Comparison of ENCODE assay signal across 20 cellular contexts in the genomic region with DNA sequence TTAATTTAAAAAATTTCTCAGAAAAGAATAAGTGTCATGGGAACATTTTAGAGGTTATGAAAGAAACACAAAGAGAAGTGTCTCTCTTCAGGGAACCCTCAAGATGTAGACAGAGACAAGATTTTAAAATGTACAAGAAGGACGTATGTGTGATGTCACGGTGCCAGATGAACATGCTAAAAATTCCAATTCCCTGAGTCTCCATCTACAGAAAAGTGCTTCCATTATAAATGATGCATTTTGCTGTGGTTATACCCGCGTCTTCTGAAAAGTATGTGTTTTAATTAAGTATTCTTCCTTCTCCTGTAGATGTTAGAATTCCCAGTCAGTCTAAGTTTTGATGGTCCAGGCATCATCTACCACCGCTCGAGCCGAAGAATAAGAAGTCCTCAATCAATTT.
DNase-seq lines count a peak whose midpoint lies in the region; ATAC-seq and TF ChIP-seq lines count a peak whose summit lies in the region.
"Had no signal": no experiment of that assay in that cellular context is flagged by ENCODE, and none has a peak within 500 bp of the region (broad histone marks: within the 10 kb centered on the region; RNA-seq: fewer than 3 reads in every experiment).

No MANE protein-coding gene starts in this region.

- H3K9me2 ChIP-seq in GM23248 (ENCODE audit: insufficient read depth) = no peaks in the 10 kb centered on the region
- H3K9me2 ChIP-seq in GM23338 (ENCODE audit: insufficient read depth) = no peaks in the 10 kb centered on the region

- H3K36me3 ChIP-seq in GM23248 (ENCODE audit: low read depth) (no peaks in the 10 kb centered on the region), adipocyte (ENCODE audit: control insufficient read depth, insufficient read depth, low read length, severe bottlenecking) (no peaks in the 10 kb centered on the region), transverse colon (no peaks in the 10 kb centered on the region), GM23338 (ENCODE audit: insufficient read depth) (no peaks in the 10 kb centered on the region)
- H3K36me3 ChIP-seq: ascending aorta had no signal

- H3K9ac ChIP-seq in GM23248 (peak overlapping the region; percentile 40; the same call in 1 of the 2 replicates), adipocyte (ENCODE audit: low read length) (no peak overlapping the region)

- H3K4me1 Mint-ChIP-seq in GM23338 = peaks cover 12% of the 10 kb centered on the region

- H3K79me2 ChIP-seq in GM23248 (ENCODE audit: insufficient read depth) (no peaks in the 10 kb centered on the region), GM23338 (replicated peaks; ENCODE audit: insufficient read depth) (no peaks in the 10 kb centered on the region)

- no peaks in the 10 kb centered on the region for H3K36me3 Mint-ChIP-seq in GM23338 (ENCODE audit: low read depth)

- ATAC-seq in GM23338 (no peak), GM18505 (IDR thresholded peaks at IDR 0.05; ENCODE audit: unreplicated experiment) (no peak), GM19351 (IDR thresholded peaks at IDR 0.05; ENCODE audit: unreplicated experiment) (no peak)
- ATAC-seq: stimulated activated naive CD8-positive, alpha-beta T cell treated with anti-CD3 and anti-CD28 coated beads, Interleukin-15, amount 100 ng/mL, for 72 hours had no signal

- H3K9me3 ChIP-seq in GM23248 (ENCODE audit: low read depth) = no peaks in the 10 kb centered on the region
- no peaks in the 10 kb centered on the region for H3K9me3 ChIP-seq in adipocyte (ENCODE audit: control insufficient read depth, low read length)
- no peaks in the 10 kb centered on the region for H3K9me3 ChIP-seq in transverse colon
- H3K9me3 ChIP-seq: ascending aorta, psoas muscle had no signal

- H3K27ac ChIP-seq in GM23248 = no peak overlapping the region
- H3K27ac ChIP-seq in transverse colon = peak overlapping the region; percentile 33 to 68 (median 52)
- H3K27ac ChIP-seq in GM23338 (ENCODE audit: low read depth) = no peak overlapping the region
- H3K27ac ChIP-seq: ascending aorta, C4-2B, psoas muscle had no signal

- intact Hi-C loops in transverse colon (cut with DNase I; ENCODE audit: low total_unique reads) = no loop called here

- H3K27me3 ChIP-seq in GM23248 (replicated peaks; ENCODE audit: insufficient read depth) (peaks cover 10% of the 10 kb centered on the region), adipocyte (replicated peaks; ENCODE audit: control insufficient read depth, insufficient read depth, low read length) (peaks cover 65% of the 10 kb centered on the region), transverse colon (no peaks in the 10 kb centered on the region), GM23338 (ENCODE audit: insufficient read depth) (no peaks in the 10 kb centered on the region)
- H3K27me3 ChIP-seq: ascending aorta had no signal

- H3K27ac Mint-ChIP-seq in GM23338 = no peak overlapping the region
- H3K27ac Mint-ChIP-seq: stimulated activated naive CD8-positive, alpha-beta T cell treated with anti-CD3 and anti-CD28 coated beads, Interleukin-15, amount 100 ng/mL, for 72 hours had no signal

- TF ChIP-seq EP300 in transverse colon (IDR thresholded peaks at IDR 0.05; ENCODE audit: low read depth) = no peak

- 0 out of 2 replicates have a peak overlapping the region, but pooled peaks have one; percentile 7 for H2AFZ ChIP-seq in GM23248
- H2AFZ ChIP-seq in GM23338 = no peak overlapping the region

- peaks cover 8% of the 10 kb centered on the region for H3K4me1 ChIP-seq in GM23248 (ENCODE audit: insufficient read depth)
- H3K4me1 ChIP-seq in adipocyte (ENCODE audit: control insufficient read depth, insufficient read depth, low read length) = peaks cover 9% of the 10 kb centered on the region
- peaks cover 0 to 9% (median 4%) of the 10 kb centered on the region in 4 donors for H3K4me1 ChIP-seq in transverse colon
- H3K4me1 ChIP-seq in GM23338 (ENCODE audit: insufficient read depth) = peaks cover 14% of the 10 kb centered on the region; the same call in 1 of the 2 replicates
- H3K4me1 ChIP-seq: psoas muscle had no signal

- WGBS in GM23248 (ENCODE audit: low coverage in 1 of 2, low lambda C conversion rate in 2 of 2, missing lambda C conversion rate in 2 of 2), 2 experiments = 10 to 13% methylated on average over 7 of the region's 7 CpGs
- 66 to 67% methylated on average over 7 of the region's 7 CpGs for WGBS in transverse colon (ENCODE audit: low coverage in 1 of 2), 2 donors

- no peaks in the 10 kb centered on the region for H4K20me1 ChIP-seq in GM23248 (ENCODE audit: insufficient read depth)
- no peaks in the 10 kb centered on the region for H4K20me1 ChIP-seq in GM23338 (replicated peaks; ENCODE audit: insufficient read depth)

- H3K9me3 Mint-ChIP-seq in GM23338 = no peaks in the 10 kb centered on the region; the same call in 2 of the 3 replicates
- H3K9me3 Mint-ChIP-seq: stimulated activated naive CD8-positive, alpha-beta T cell treated with anti-CD3 and anti-CD28 coated beads, Interleukin-15, amount 100 ng/mL, for 72 hours had no signal

- peaks cover 10% of the 10 kb centered on the region for H3K27me3 Mint-ChIP-seq in GM23338 (ENCODE audit: insufficient read depth, low read depth, poor library complexity)

- no peak overlapping the region for H3K4me3 Mint-ChIP-seq in GM23338
- H3K4me3 Mint-ChIP-seq: stimulated activated naive CD8-positive, alpha-beta T cell treated with anti-CD3 and anti-CD28 coated beads, Interleukin-15, amount 100 ng/mL, for 72 hours had no signal

- H3F3A ChIP-seq in GM23248 (ENCODE audit: insufficient read depth) (no peaks in the 10 kb centered on the region), GM23338 (replicated peaks; ENCODE audit: low read depth) (no peaks in the 10 kb centered on the region)

- in situ Hi-C loops in GM23248 (cut with MboI) = no loop called here
- in situ Hi-C loops in transverse colon (cut with MboI; ENCODE audit: low pct_ligation_motif_present in 1 of 4, low pct_unique_long_range_greater_than_20kb in 1 of 4, low sequenced_read_pairs in 3 of 4) = no loop called here

- H3K4me3 ChIP-seq in GM23248 (peak overlapping the region; percentile 14), adipocyte (ENCODE audit: low read length) (peak overlapping the region; percentile 32), transverse colon (no peak overlapping the region), GM23338 (no peak overlapping the region)
- H3K4me3 ChIP-seq: ascending aorta, psoas muscle had no signal

- TF ChIP-seq POLR2A in transverse colon (IDR thresholded peaks at IDR 0.05) = no peak
- no peak for TF ChIP-seq POLR2A in GM18505 (IDR thresholded peaks at IDR 0.05; ENCODE audit: borderline replicate concordance, extremely low read depth, insufficient read depth, insufficient read length)

- H3K4me2 ChIP-seq in GM23248 (ENCODE audit: unreplicated experiment) (peak overlapping the region; percentile 27), GM23338 (no peak overlapping the region)

- TF ChIP-seq CTCF in transverse colon (IDR thresholded peaks at IDR 0.05) = no peak
- TF ChIP-seq CTCF in GM23338 (conservative IDR thresholded peaks at IDR 0.05; ENCODE audit: low read depth in 2 of 2) = no peak

- DNase-seq in GM23248 = peak; percentile 76
- peak; percentile 16 for DNase-seq in adipocyte (ENCODE audit: low read depth)
- peak; percentile 23 for DNase-seq in glomerular visceral epithelial cell (ENCODE audit: extremely low spot score)
- no peak for DNase-seq in transverse colon
- no peak for DNase-seq in GM23338 (ENCODE audit: low spot score)
- DNase-seq: activated CD4-positive, CD25-positive, alpha-beta regulatory T cell; activated gamma-delta T cell; dermis blood vessel endothelial cell; DND-41; GOT3; hippocampal formation; NCI-H2081; NCI-H69; psoas muscle; stimulated activated CD4-positive, alpha-beta T cell treated with anti-CD3 and anti-CD28 coated beads, Interleukin-15, amount 100 ng/mL, for 24 hours; stimulated activated naive CD8-positive, alpha-beta T cell treated with anti-CD3 and anti-CD28 coated beads, Interleukin-15, amount 100 ng/mL, for 72 hours had no signal

TF ChIP-seq in GM23338, 12 proteins besides CTCF, POLR2A, EP300 and RAD21 (continues in another document):
- TF ChIP-seq REST (IDR thresholded peaks at IDR 0.05; ENCODE audit: unreplicated experiment) (no peak), ZNF331 (CRISPR knock-in tag; IDR thresholded peaks at IDR 0.05; ENCODE audit: low read depth) (no peak), JUNB (IDR thresholded peaks at IDR 0.05; ENCODE audit: unreplicated experiment) (no peak), POLR2AphosphoS5 (IDR thresholded peaks at IDR 0.05; ENCODE audit: low read depth) (no peak), STAT1 (IDR thresholded peaks at IDR 0.05; ENCODE audit: unreplicated experiment) (no peak)
- TF ChIP-seq, protein P1, sequence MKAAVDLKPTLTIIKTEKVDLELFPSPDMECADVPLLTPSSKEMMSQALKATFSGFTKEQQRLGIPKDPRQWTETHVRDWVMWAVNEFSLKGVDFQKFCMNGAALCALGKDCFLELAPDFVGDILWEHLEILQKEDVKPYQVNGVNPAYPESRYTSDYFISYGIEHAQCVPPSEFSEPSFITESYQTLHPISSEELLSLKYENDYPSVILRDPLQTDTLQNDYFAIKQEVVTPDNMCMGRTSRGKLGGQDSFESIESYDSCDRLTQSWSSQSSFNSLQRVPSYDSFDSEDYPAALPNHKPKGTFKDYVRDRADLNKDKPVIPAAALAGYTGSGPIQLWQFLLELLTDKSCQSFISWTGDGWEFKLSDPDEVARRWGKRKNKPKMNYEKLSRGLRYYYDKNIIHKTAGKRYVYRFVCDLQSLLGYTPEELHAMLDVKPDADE (IDR thresholded peaks at IDR 0.05) = no peak

Comparison
In these comparisons a context has a peak if more than half of its experiments do, and no peak if none do; other contexts are left out.
1. DNase-seq: peak in GM23248 (single experiment), adipocyte (single experiment) and glomerular visceral epithelial cell (single experiment); none in transverse colon (single experiment) and GM23338 (single experiment).
2. H3K27ac ChIP-seq: peak in transverse colon (4 of 4); none in GM23248 (single experiment) and GM23338 (single experiment).
3. H3K4me3 ChIP-seq: peak in GM23248 (single experiment) and adipocyte (single experiment); none in transverse colon (0 of 4) and GM23338 (single experiment).